8 cellular contexts compared by ENCODE assay signal in the genomic region with DNA sequence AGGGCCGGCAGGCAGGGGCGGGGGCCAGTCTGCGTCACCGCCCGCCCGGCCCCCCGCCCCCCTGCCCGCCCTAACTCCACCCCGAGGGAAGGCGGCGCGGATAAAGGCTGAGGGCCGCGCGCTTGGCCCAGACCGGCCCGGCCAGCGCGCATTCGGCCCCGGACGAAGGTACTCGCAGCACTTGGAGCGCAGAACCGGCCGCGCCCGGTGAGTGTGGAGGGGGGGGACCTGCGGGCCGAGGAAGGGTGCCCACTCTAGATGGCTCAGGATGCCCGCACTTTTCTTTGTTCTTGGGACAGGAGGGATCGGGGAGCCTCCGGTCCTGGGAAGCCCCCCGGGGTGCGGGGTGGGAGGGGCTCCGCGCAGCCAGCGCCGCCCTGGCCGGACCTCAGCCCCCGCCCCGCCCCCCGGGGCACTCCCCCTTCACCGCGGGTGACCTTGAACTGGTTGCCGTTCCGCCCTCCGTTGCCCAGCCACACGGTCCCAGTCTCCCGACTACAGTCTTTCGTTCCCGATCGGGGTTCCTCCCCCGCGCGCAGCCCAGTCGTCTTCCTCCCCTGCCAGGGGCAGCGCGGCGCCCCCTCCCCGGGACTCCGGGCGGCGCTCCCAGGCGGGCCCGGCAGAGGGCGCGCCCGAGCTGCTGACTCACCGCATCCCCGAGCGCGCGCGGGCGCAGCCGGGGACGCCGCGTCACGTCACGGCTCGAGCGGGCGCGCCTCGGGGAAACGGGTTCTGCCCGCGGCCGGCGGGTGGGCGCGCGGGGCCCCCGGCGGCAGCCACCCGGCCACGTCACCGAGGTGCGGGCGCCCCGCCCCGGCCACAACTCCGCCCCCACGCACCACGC. TPM values are rescaled to one million over a fixed set of nuclear protein-coding genes. Genes with fewer than 3 reads are reported as not detected.
DNase-seq lines count a peak whose midpoint lies in the region; ATAC-seq and TF ChIP-seq lines count a peak whose summit lies in the region.

A gene (plus strand): TSS at position 130 of the 844 bp plus-strand sequence. CDS start 1,714 bp downstream, outside the sequence.

- H3K36me3 ChIP-seq in ectodermal cell (ENCODE audit: control insufficient read depth, insufficient read depth, low read length), result peaks cover 21% of the 10 kb centered on the region
- H3K36me3 ChIP-seq in lung (ENCODE audit: control insufficient read depth in 2 of 2, insufficient read depth in 2 of 2, low read length in 2 of 2), result peaks cover 6 to 28% of the 10 kb centered on the region in 2 donors

- H3K27ac ChIP-seq in ectodermal cell (ENCODE audit: insufficient read depth, low read depth, low read length, poor library complexity, severe bottlenecking), result peak within 1 kb of the TSS; percentile 98
- peak within 1 kb of the TSS; percentile 98 to 99 for H3K27ac ChIP-seq in lung (ENCODE audit: low read depth in 1 of 2, low read length in 1 of 2)

- peaks cover 18% of the 10 kb centered on the region for H3K4me1 ChIP-seq in ectodermal cell (ENCODE audit: control insufficient read depth, insufficient read depth, low read length)
- H3K4me1 ChIP-seq in lung (ENCODE audit: control insufficient read depth in 2 of 2, insufficient read depth in 2 of 2, low read length in 2 of 2), result peaks cover 2 to 22% of the 10 kb centered on the region in 2 donors

- H3K9me3 ChIP-seq in ectodermal cell (ENCODE audit: control insufficient read depth, low read length) (no peaks in the 10 kb centered on the region), lung (ENCODE audit: control insufficient read depth in 2 of 2, insufficient read depth in 1 of 2, low read length in 1 of 2) (no peaks in the 10 kb centered on the region)

- H3K4me3 ChIP-seq in ectodermal cell (ENCODE audit: insufficient read depth, low read depth, low read length) (peak within 1 kb of the TSS; percentile 78), lung (peak within 1 kb of the TSS; percentile 88)

- DNase-seq in SKM-1 treated with dmso at 0.1 percent for 144 hours (lab: John Stamatoyannopoulos, UW; ENCODE audit: unreplicated experiment) (peak; percentile 62), SKM-1 (lab: John Stamatoyannopoulos, UW; ENCODE audit: unreplicated experiment) (no peak), NCI-H2196 (lab: John Stamatoyannopoulos, UW; ENCODE audit: unreplicated experiment) (peak; percentile 91), lung (ENCODE audit: low spot score) (peak; percentile 84)
- peak; percentile 65 to 69 for DNase-seq in activated CD4-positive, alpha-beta T cell treated with anti-CD3 and anti-CD28 coated beads, Interleukin-2, amount 50 U/mL, for 24 hours (ENCODE audit: low read depth in 1 of 2, low spot score in 1 of 2)
- peak; percentile 83 for DNase-seq in stimulated activated CD8-positive, alpha-beta memory T cell treated with anti-CD3 and anti-CD28 coated beads, Interleukin-12 subunit alpha, Interleukin-12 subunit beta, amount 100 ng/mL, for 4 hours (ENCODE audit: low read depth)

- 0% methylated on average over 107 of the region's 107 CpGs for WGBS in ectodermal cell, 2 experiments
- 0 to 1% methylated on average over 84 to 107 of the region's 107 CpGs for WGBS in lung, 2 donors

- H3K27me3 ChIP-seq in ectodermal cell (ENCODE audit: control insufficient read depth, insufficient read depth, low read length, poor library complexity, severe bottlenecking) (no peaks in the 10 kb centered on the region), lung (ENCODE audit: control insufficient read depth, insufficient read depth) (no peaks in the 10 kb centered on the region)

- ATAC-seq in HG02852 (IDR thresholded peaks at IDR 0.05; ENCODE audit: unreplicated experiment) (peak; percentile 34), lung (ENCODE audit: insufficient read depth, low FRiP score) (peak; percentile 28)

- peak; percentile 48 for TF ChIP-seq CTCF in lung (IDR thresholded peaks at IDR 0.05; ENCODE audit: control extremely low read depth, extremely low read depth)

RNA-seq across cellular contexts. Expression of the gene that starts here (rescaled TPM):
- 155 TPM for polyA plus RNA-seq in ectodermal cell (2013, experiment 1 of 4)
- 178 TPM for polyA plus RNA-seq in ectodermal cell (2013, experiment 2 of 4)
- 116 TPM for polyA plus RNA-seq in ectodermal cell (2013, experiment 3 of 4)
- 120 TPM for polyA plus RNA-seq in ectodermal cell (2013, experiment 4 of 4)
- 100 to 1,000 TPM in 1 of 2 donors, 10 to 100 TPM in 1; 39.7 to 185 TPM for total RNA-seq in lung
- 10 to 100 TPM; 49.3 to 68.0 TPM for polyA plus RNA-seq in lung
